ENCODE assay signal across 31 cellular contexts in genomic region chr21:37243961-37244360, GRCh38. TPM values are rescaled to one million over a fixed set of nuclear protein-coding genes. Genes with fewer than 3 reads are reported as not detected.
A peak's percentile ranks its signal among the peaks of the same experiment; 100 is the strongest.
DNase-seq lines count a peak whose midpoint lies in the region; ATAC-seq and TF ChIP-seq lines count a peak whose summit lies in the region.
"Had no signal": no experiment of that assay in that cellular context is flagged by ENCODE, and none has a peak within 500 bp of the region (broad histone marks: within the 10 kb centered on the region; RNA-seq: fewer than 3 reads in every experiment).

No MANE protein-coding gene starts in this region.

- no peak for ATAC-seq in stimulated activated naive CD8-positive, alpha-beta T cell treated with anti-CD3 and anti-CD28 coated beads, Interleukin-15, amount 100 ng/mL, for 72 hours
- ATAC-seq: esophagus mucosa; mucosa of descending colon; sciatic nerve; stimulated activated naive B cell treated with anti-CD40 and anti-IgM and Interleukin-4, amounts not matched to agents 10 μg/mL and 1 μg/mL and 100 μg/mL, for 72 hours had no signal

- H3K9me3 ChIP-seq in neural progenitor cell (ENCODE audit: low read depth) = no peaks in the 10 kb centered on the region
- H3K9me3 ChIP-seq: ascending aorta, heart right ventricle, MG63, mucosa of descending colon, neutrophil, prostate gland, SJCRH30 had no signal

- no peak overlapping the region for H2AFZ ChIP-seq in neural progenitor cell (replicated peaks)

- H3K27ac ChIP-seq in neural progenitor cell = no peak overlapping the region
- H3K27ac ChIP-seq: 22Rv1, ascending aorta, cardiac muscle cell, heart right ventricle, neutrophil, prostate gland, SJCRH30 had no signal

- peaks cover 14% of the 10 kb centered on the region for H4K20me1 ChIP-seq in neural progenitor cell (ENCODE audit: low read depth)

- peaks cover 7% of the 10 kb centered on the region for H3F3A ChIP-seq in neural progenitor cell (ENCODE audit: low read depth)

- H3K36me3 Mint-ChIP-seq in T-helper 1 cell treated with Interleukin-12 subunit alpha and Interleukin-12 subunit beta and Interleukin-4 antibody, amounts not matched to agents 30 μg/mL and 1 μg/mL, for 36 hours (ENCODE audit: low read depth) = peaks cover 24% of the 10 kb centered on the region
- peaks cover 37% of the 10 kb centered on the region for H3K36me3 Mint-ChIP-seq in stimulated activated naive CD8-positive, alpha-beta T cell treated with anti-CD3 and anti-CD28 coated beads, Interleukin-15, Interleukin-2, amounts not matched to agents 100 ng/mL and 50 ng/mL, for 24 hours (ENCODE audit: low read depth)
- H3K36me3 Mint-ChIP-seq in immature natural killer cell (peaks cover 0 to 4% (median 4%) of the 10 kb centered on the region in 3 donors), neural progenitor cell (peaks cover 7% of the 10 kb centered on the region)

- peaks cover 83% of the 10 kb centered on the region for H3K79me2 ChIP-seq in neural progenitor cell (ENCODE audit: low read depth)

- peaks cover 65% of the 10 kb centered on the region for H3K4me1 Mint-ChIP-seq in T-helper 1 cell treated with Interleukin-12 subunit alpha and Interleukin-12 subunit beta and Interleukin-4 antibody, amounts not matched to agents 30 μg/mL and 1 μg/mL, for 36 hours (ENCODE audit: low read depth)
- H3K4me1 Mint-ChIP-seq in stimulated activated naive CD8-positive, alpha-beta T cell treated with anti-CD3 and anti-CD28 coated beads, Interleukin-15, Interleukin-2, amounts not matched to agents 100 ng/mL and 50 ng/mL, for 24 hours (ENCODE audit: low read depth) = peaks cover 56% of the 10 kb centered on the region
- peaks cover 73% of the 10 kb centered on the region for H3K4me1 Mint-ChIP-seq in stimulated activated naive CD8-positive, alpha-beta T cell treated with anti-CD3 and anti-CD28 coated beads, Interleukin-15, amount 100 ng/mL, for 72 hours
- H3K4me1 Mint-ChIP-seq in immature natural killer cell (peaks cover 70 to 90% of the 10 kb centered on the region in 2 donors), neural progenitor cell (peaks cover 17% of the 10 kb centered on the region)

- no peaks in the 10 kb centered on the region for H3K27me3 ChIP-seq in neural progenitor cell
- H3K27me3 ChIP-seq: ascending aorta, cardiac muscle cell, heart right ventricle, MG63, neutrophil, SJCRH30 had no signal

- H3K4me3 ChIP-seq in neural progenitor cell = no peak overlapping the region
- H3K4me3 ChIP-seq: ascending aorta, cardiac muscle cell, heart right ventricle, lung, MG63, mucosa of descending colon, prostate gland, SJCRH30 had no signal

- no peak overlapping the region for H3K9ac ChIP-seq in neural progenitor cell

- H3K36me3 ChIP-seq in neural progenitor cell = no peaks in the 10 kb centered on the region
- H3K36me3 ChIP-seq: prostate gland had no signal

- peaks cover 13% of the 10 kb centered on the region for H3K4me1 ChIP-seq in neural progenitor cell
- H3K4me1 ChIP-seq: prostate gland, SJCRH30 had no signal

- TF ChIP-seq CTCF in neural progenitor cell (IDR thresholded peaks at IDR 0.05) = no peak

- no peak overlapping the region for H3K4me2 ChIP-seq in neural progenitor cell

- H3K27me3 Mint-ChIP-seq in T-helper 1 cell treated with Interleukin-12 subunit alpha and Interleukin-12 subunit beta and Interleukin-4 antibody, amounts not matched to agents 30 μg/mL and 1 μg/mL, for 36 hours (ENCODE audit: low read depth) = no peaks in the 10 kb centered on the region
- H3K27me3 Mint-ChIP-seq in stimulated activated naive CD8-positive, alpha-beta T cell treated with anti-CD3 and anti-CD28 coated beads, Interleukin-15, Interleukin-2, amounts not matched to agents 100 ng/mL and 50 ng/mL, for 24 hours = no peaks in the 10 kb centered on the region
- no peaks in the 10 kb centered on the region for H3K27me3 Mint-ChIP-seq in stimulated activated naive CD8-positive, alpha-beta T cell treated with anti-CD3 and anti-CD28 coated beads, Interleukin-15, amount 100 ng/mL, for 72 hours
- peaks cover 0 to 2% (median 0%) of the 10 kb centered on the region in 3 donors for H3K27me3 Mint-ChIP-seq in immature natural killer cell (ENCODE audit: low read depth in 3 of 3)
- H3K27me3 Mint-ChIP-seq in neural progenitor cell (ENCODE audit: insufficient read depth, low read depth) = no peaks in the 10 kb centered on the region
- H3K27me3 Mint-ChIP-seq: stimulated activated naive B cell treated with anti-CD40 and anti-IgM and Interleukin-4, amounts not matched to agents 10 μg/mL and 1 μg/mL and 100 μg/mL, for 72 hours had no signal

- no peak for DNase-seq in T-helper 1 cell
- no peak for DNase-seq in stimulated activated naive CD8-positive, alpha-beta T cell treated with anti-CD3 and anti-CD28 coated beads, Interleukin-15, amount 100 ng/mL, for 72 hours
- no peak for DNase-seq in immature natural killer cell
- no peak for DNase-seq in neural progenitor cell (ENCODE audit: low spot score)
- no peak for DNase-seq in OCI-M1 (lab: John Stamatoyannopoulos, UW)
- DNase-seq in NCI-H69 (lab: John Stamatoyannopoulos, UW) = no peak
- DNase-seq: activated CD8-positive, alpha-beta memory T cell treated with anti-CD3 and anti-CD28 coated beads, Interleukin-2, amount 50 U/mL, for 4 hours; cortex of kidney; foreskin melanocyte; GOT3; heart right ventricle; MG63; mucosa of descending colon; NCI-H1417 treated with DMSO at 0.1 percent for 48 hours; NCI-H2081; NCI-H774; SJCRH30; stimulated activated CD4-positive, alpha-beta T cell treated with anti-CD3 and anti-CD28 coated beads, Interleukin-12 subunit alpha, Interleukin-12 subunit beta, amount 100 ng/mL, for 4 hours; stimulated activated CD4-positive, alpha-beta T cell treated with anti-CD3 and anti-CD28 coated beads, Interleukin-4, amount 100 ng/mL, for 24 hours; stimulated activated naive B cell treated with anti-CD40 and anti-IgM and Interleukin-4, amounts not matched to agents 10 μg/mL and 1 μg/mL and 100 μg/mL, for 72 hours had no signal

- H3K9me3 Mint-ChIP-seq in T-helper 1 cell treated with Interleukin-12 subunit alpha and Interleukin-12 subunit beta and Interleukin-4 antibody, amounts not matched to agents 30 μg/mL and 1 μg/mL, for 36 hours = no peaks in the 10 kb centered on the region
- no peaks in the 10 kb centered on the region for H3K9me3 Mint-ChIP-seq in stimulated activated naive CD8-positive, alpha-beta T cell treated with anti-CD3 and anti-CD28 coated beads, Interleukin-15, Interleukin-2, amounts not matched to agents 100 ng/mL and 50 ng/mL, for 24 hours
- no peaks in the 10 kb centered on the region for H3K9me3 Mint-ChIP-seq in stimulated activated naive CD8-positive, alpha-beta T cell treated with anti-CD3 and anti-CD28 coated beads, Interleukin-15, amount 100 ng/mL, for 72 hours
- H3K9me3 Mint-ChIP-seq in immature natural killer cell = no peaks in the 10 kb centered on the region
- H3K9me3 Mint-ChIP-seq in neural progenitor cell = no peaks in the 10 kb centered on the region
- H3K9me3 Mint-ChIP-seq: endodermal cell; stimulated activated naive B cell treated with anti-CD40 and anti-IgM and Interleukin-4, amounts not matched to agents 10 μg/mL and 1 μg/mL and 100 μg/mL, for 72 hours had no signal

- peak overlapping the region; percentile 72 for H3K4me3 Mint-ChIP-seq in T-helper 1 cell treated with Interleukin-12 subunit alpha and Interleukin-12 subunit beta and Interleukin-4 antibody, amounts not matched to agents 30 μg/mL and 1 μg/mL, for 36 hours
- H3K4me3 Mint-ChIP-seq in stimulated activated naive CD8-positive, alpha-beta T cell treated with anti-CD3 and anti-CD28 coated beads, Interleukin-15, Interleukin-2, amounts not matched to agents 100 ng/mL and 50 ng/mL, for 24 hours = peak overlapping the region; percentile 19
- peak overlapping the region in 1 of 2 donors; percentile 68 for H3K4me3 Mint-ChIP-seq in stimulated activated naive CD8-positive, alpha-beta T cell treated with anti-CD3 and anti-CD28 coated beads, Interleukin-15, amount 100 ng/mL, for 72 hours
- H3K4me3 Mint-ChIP-seq in immature natural killer cell (peak overlapping the region in 4 of 5 donors; percentile 26 to 44 (median 30)), neural progenitor cell (no peak overlapping the region)
- H3K4me3 Mint-ChIP-seq: endodermal cell; stimulated activated naive B cell treated with anti-CD40 and anti-IgM and Interleukin-4, amounts not matched to agents 10 μg/mL and 1 μg/mL and 100 μg/mL, for 72 hours had no signal

- H3K27ac Mint-ChIP-seq in T-helper 1 cell treated with Interleukin-12 subunit alpha and Interleukin-12 subunit beta and Interleukin-4 antibody, amounts not matched to agents 30 μg/mL and 1 μg/mL, for 36 hours = peak overlapping the region; percentile 85
- peak overlapping the region; percentile 50 for H3K27ac Mint-ChIP-seq in stimulated activated naive CD8-positive, alpha-beta T cell treated with anti-CD3 and anti-CD28 coated beads, Interleukin-15, Interleukin-2, amounts not matched to agents 100 ng/mL and 50 ng/mL, for 24 hours
- peak overlapping the region in 1 of 2 donors; percentile 91 for H3K27ac Mint-ChIP-seq in stimulated activated naive CD8-positive, alpha-beta T cell treated with anti-CD3 and anti-CD28 coated beads, Interleukin-15, amount 100 ng/mL, for 72 hours
- peak overlapping the region in 5 of 6 donors; percentile 66 to 90 (median 73) for H3K27ac Mint-ChIP-seq in immature natural killer cell
- H3K27ac Mint-ChIP-seq in neural progenitor cell = no peak overlapping the region
- H3K27ac Mint-ChIP-seq: endodermal cell; stimulated activated naive B cell treated with anti-CD40 and anti-IgM and Interleukin-4, amounts not matched to agents 10 μg/mL and 1 μg/mL and 100 μg/mL, for 72 hours had no signal

RNA-seq across cellular contexts. Expression of gene VPS26C, which starts 23.2 kb away (rescaled TPM):
- polyA plus RNA-seq in immature natural killer cell = 10 to 100 TPM; 67.7 to 95.1 (median 90.8) TPM
- total RNA-seq in neural progenitor cell (ENCODE audit: low replicate concordance) = 60.2 and 80.5 TPM in 2 replicates
